5 cellular contexts compared by ENCODE assay signal in genomic region chr11:49185597-49185996, GRCh38. TPM values are rescaled to one million over a fixed set of nuclear protein-coding genes. Genes with fewer than 3 reads are reported as not detected.
"Had no signal": no experiment of that assay in that cellular context is flagged by ENCODE, and none has a peak within 500 bp of the region (broad histone marks: within the 10 kb centered on the region; RNA-seq: fewer than 3 reads in every experiment).

No MANE protein-coding gene starts in this region.

RNA-seq across cellular contexts. Expression of gene FOLH1, which starts 22.8 kb away (rescaled TPM):
- total RNA-seq: naive thymus-derived CD4-positive, alpha-beta T cell; natural killer cell; progenitor cell of endocrine pancreas; smooth muscle cell had no signal
- polyA plus RNA-seq: naive thymus-derived CD4-positive, alpha-beta T cell; neural cell; smooth muscle cell had no signal
